ENCODE assay signal across 7 cellular contexts in genomic region chr5:6712136-6712581, GRCh38. TPM values are rescaled to one million over a fixed set of nuclear protein-coding genes. Genes with fewer than 3 reads are reported as not detected.
A peak's percentile ranks its signal among the peaks of the same experiment; 100 is the strongest.
DNase-seq lines count a peak whose midpoint lies in the region; ATAC-seq, FAIRE-seq and TF ChIP-seq lines count a peak whose summit lies in the region.

No MANE protein-coding gene starts in this region.

- no peak overlapping the region for H2AK5ac ChIP-seq in H1 (ENCODE audit: low read depth, low read length)

- CTCF ChIA-PET in activated CD8-positive, alpha-beta T cell treated with anti-CD3 and anti-CD28 coated beads, Interleukin-2, amount 10 ng/mL, durations not matched to agents 7 days and 5 days (lab: Charles Lee): interaction anchor here (1.0 to 1.7 kb wide), 2 partner anchors 10 to 33 kb away, joined by 5 read pairs; no protein-coding TSS in a partner anchor
- CTCF ChIA-PET in H1 (lab: Charles Lee; ENCODE audit: partially characterized antibody): interaction anchor here (1.2 to 1.7 kb wide), 2 partner anchors 14 to 33 kb away, joined by 5 to 6 read pairs; no protein-coding TSS in a partner anchor

- TF ChIP-seq RAD21 in H1 (IDR thresholded peaks at IDR 0.05 in 1 of 2, conservative IDR thresholded peaks at IDR 0.05 in 1 of 2; ENCODE audit: low read depth in 2 of 2, low read length in 2 of 2): no peak

- H3K4me2 ChIP-seq in H1 (ENCODE audit: insufficient read depth in 1 of 2, low read depth in 2 of 2, low read length in 2 of 2): peak overlapping the region; percentile 84 to 92

- no peak overlapping the region for H2BK20ac ChIP-seq in H1 (ENCODE audit: low read length)

- H3K27ac ChIP-seq in H1 (ENCODE audit: low read depth, low read length) (no peak overlapping the region), mesodermal cell (ENCODE audit: low read depth, low read length, severe bottlenecking) (peak overlapping the region; percentile 93), subcutaneous abdominal adipose tissue (ENCODE audit: low read depth, low read length) (peak overlapping the region; percentile 97)

- H3K9me3 Mint-ChIP-seq in activated CD8-positive, alpha-beta T cell treated with anti-CD3 and anti-CD28 coated beads, Interleukin-2, amount 10 ng/mL, durations not matched to agents 7 days and 5 days (ENCODE audit: insufficient read depth): no peaks in the 10 kb centered on the region

- H4K91ac ChIP-seq in H1 (replicated peaks; ENCODE audit: insufficient read length, low read length): peak overlapping the region; percentile 62

- H3K4me1 Mint-ChIP-seq in activated CD8-positive, alpha-beta T cell treated with anti-CD3 and anti-CD28 coated beads, Interleukin-2, amount 10 ng/mL, durations not matched to agents 7 days and 5 days (ENCODE audit: low read depth): peaks cover 36% of the 10 kb centered on the region

- H3K9ac ChIP-seq in H1 (replicated peaks in 1 of 4; ENCODE audit: extremely low read depth in 1 of 4, low read depth in 3 of 4, low read length in 3 of 4) (peak overlapping the region in 3 of 4 experiments; percentile 29 to 67 (median 56); a peak in 4 of 7 replicates), subcutaneous abdominal adipose tissue (ENCODE audit: low read length in 5 of 5) (peak overlapping the region; percentile 48 to 95 (median 85))

- H2BK15ac ChIP-seq in H1 (ENCODE audit: low read length): 0 out of 2 replicates have a peak overlapping the region, but pooled peaks have one; percentile 61

- peaks cover 0 to 12% (median 5%) of the 10 kb centered on the region in 4 experiments; a peak in 5 of 7 replicates for H3K4me1 ChIP-seq in H1 (replicated peaks in 1 of 4; ENCODE audit: control insufficient read depth in 3 of 4, insufficient read depth in 4 of 4, low read length in 3 of 4)
- H3K4me1 ChIP-seq in mesodermal cell (ENCODE audit: control insufficient read depth, insufficient read depth, low read length, poor library complexity, severe bottlenecking): peaks cover 16% of the 10 kb centered on the region
- peaks cover 18 to 38% (median 34%) of the 10 kb centered on the region in 5 donors for H3K4me1 ChIP-seq in subcutaneous abdominal adipose tissue (ENCODE audit: control insufficient read depth in 5 of 5, insufficient read depth in 5 of 5, low read length in 5 of 5)

- DNase-seq in NCI-H748 treated with DMSO at 0.1 percent for 48 hours (lab: John Stamatoyannopoulos, UW) (peak; percentile 72), H1 (ENCODE audit: low read depth in 1 of 2, low spot score in 2 of 2) (peak in 1 of 2 experiments; percentile 71)
- DNase-seq in activated CD8-positive, alpha-beta T cell treated with anti-CD3 and anti-CD28 coated beads, Interleukin-2, amount 10 ng/mL, durations not matched to agents 7 days and 5 days: peak; percentile 64

- H3K27ac Mint-ChIP-seq in activated CD8-positive, alpha-beta T cell treated with anti-CD3 and anti-CD28 coated beads, Interleukin-2, amount 10 ng/mL, durations not matched to agents 7 days and 5 days: peak overlapping the region; percentile 94

- H3K36me3 Mint-ChIP-seq in activated CD8-positive, alpha-beta T cell treated with anti-CD3 and anti-CD28 coated beads, Interleukin-2, amount 10 ng/mL, durations not matched to agents 7 days and 5 days (ENCODE audit: low read depth): peaks cover 19% of the 10 kb centered on the region

- H2BK5ac ChIP-seq in H1 (ENCODE audit: low read depth, low read length): peak overlapping the region; percentile 91; the same call in 1 of the 2 replicates

- no peak overlapping the region for H2BK120ac ChIP-seq in H1 (replicated peaks; ENCODE audit: low read depth, low read length)

- H3K23me2 ChIP-seq in H1 (ENCODE audit: low read depth, low read length): peaks cover 10% of the 10 kb centered on the region

- FAIRE-seq in H1 (lab: Jason Lieb, UNC): no peak

- peak overlapping the region; percentile 42 for H3K56ac ChIP-seq in H1 (replicated peaks; ENCODE audit: insufficient read length, low read depth, low read length)

- H3K27me3 Mint-ChIP-seq in activated CD8-positive, alpha-beta T cell treated with anti-CD3 and anti-CD28 coated beads, Interleukin-2, amount 10 ng/mL, durations not matched to agents 7 days and 5 days (ENCODE audit: low read depth): no peaks in the 10 kb centered on the region

- TF ChIP-seq EP300 in H1 (IDR thresholded peaks at IDR 0.05; ENCODE audit: borderline replicate concordance in 1 of 2, low read depth in 2 of 2, low read length in 2 of 2): no peak

- H4K5ac ChIP-seq in H1 (ENCODE audit: insufficient read length, low read depth, low read length): peak overlapping the region; percentile 25

- peaks cover 16 to 21% of the 10 kb centered on the region in 2 experiments for H4K20me1 ChIP-seq in H1 (replicated peaks in 1 of 2; ENCODE audit: control insufficient read depth in 1 of 2, insufficient read depth in 2 of 2, low read length in 2 of 2)

- ATAC-seq in HG02943 (IDR thresholded peaks at IDR 0.05; ENCODE audit: low read depth, unreplicated experiment): peak; percentile 17
- peak; percentile 32 for ATAC-seq in activated CD8-positive, alpha-beta T cell treated with anti-CD3 and anti-CD28 coated beads, Interleukin-2, amount 10 ng/mL, durations not matched to agents 7 days and 5 days

- peaks cover 0 to 3% (median 0%) of the 10 kb centered on the region in 4 experiments; a peak in 3 of 7 replicates for H3K27me3 ChIP-seq in H1 (replicated peaks in 1 of 4; ENCODE audit: control insufficient read depth in 3 of 4, extremely low read depth in 1 of 4, insufficient read depth in 3 of 4, low read length in 3 of 4)
- H3K27me3 ChIP-seq in subcutaneous abdominal adipose tissue (ENCODE audit: control insufficient read depth in 5 of 5, insufficient read depth in 4 of 5, low read length in 5 of 5): no peaks in the 10 kb centered on the region

- no peak overlapping the region for H3K4ac ChIP-seq in H1 (replicated peaks; ENCODE audit: insufficient read length, low read depth, low read length)

- peak overlapping the region; percentile 90 for H2AFZ ChIP-seq in H1 (ENCODE audit: low read length)

- peaks cover 11% of the 10 kb centered on the region for H3K79me1 ChIP-seq in H1 (ENCODE audit: low read depth, low read length)

- no peaks in the 10 kb centered on the region for H3K36me3 ChIP-seq in H1 (ENCODE audit: control insufficient read depth in 2 of 4, insufficient read depth in 4 of 4, low read length in 3 of 4)
- H3K36me3 ChIP-seq in mesodermal cell (ENCODE audit: control insufficient read depth, insufficient read depth, low read length): peaks cover 9% of the 10 kb centered on the region
- no peaks in the 10 kb centered on the region for H3K36me3 ChIP-seq in subcutaneous abdominal adipose tissue (ENCODE audit: control insufficient read depth in 5 of 5, insufficient read depth in 5 of 5, low read length in 5 of 5)

- H3K4me3 Mint-ChIP-seq in activated CD8-positive, alpha-beta T cell treated with anti-CD3 and anti-CD28 coated beads, Interleukin-2, amount 10 ng/mL, durations not matched to agents 7 days and 5 days: peak overlapping the region; percentile 86

- H3K9me3 ChIP-seq in H1 (ENCODE audit: insufficient read depth in 2 of 2, low read depth in 1 of 2, low read length in 1 of 2) (no peaks in the 10 kb centered on the region), mesodermal cell (ENCODE audit: control insufficient read depth, low read length) (no peaks in the 10 kb centered on the region), subcutaneous abdominal adipose tissue (ENCODE audit: control insufficient read depth in 5 of 5, low read length in 5 of 5) (no peaks in the 10 kb centered on the region)

- no peak; a peak in 1 of 3 replicates for TF ChIP-seq POLR2A in H1 (IDR thresholded peaks at IDR 0.05; ENCODE audit: control extremely low read depth in 1 of 2, low read depth in 2 of 2, low read length in 2 of 2)

- H3K79me2 ChIP-seq in H1 (ENCODE audit: control insufficient read depth in 1 of 2, insufficient read depth in 2 of 2, low read length in 2 of 2): peaks cover 5 to 26% of the 10 kb centered on the region in 2 experiments

- H3K23ac ChIP-seq in H1 (ENCODE audit: insufficient read length): no peak overlapping the region

- H3K4me3 ChIP-seq in GM12875 (ENCODE audit: low read depth, low read length) (peak overlapping the region; percentile 79), H1 (ENCODE audit: extremely low read depth in 1 of 4, insufficient read depth in 2 of 4, low read depth in 3 of 4, low read length in 4 of 4) (peak overlapping the region; percentile 67 to 73 (median 70)), mesodermal cell (ENCODE audit: extremely low read depth, insufficient read depth, low read length, poor library complexity, severe bottlenecking) (peak overlapping the region; percentile 64), subcutaneous abdominal adipose tissue (ENCODE audit: low read depth in 1 of 5, low read length in 5 of 5) (peak overlapping the region; percentile 44 to 85 (median 79))

- TF ChIP-seq CTCF in GM12875 (IDR thresholded peaks at IDR 0.05; ENCODE audit: borderline replicate concordance, insufficient read depth, low read depth, low read length): peak; percentile 5; the same call in 1 of the 2 replicates
- TF ChIP-seq CTCF in H1 (IDR thresholded peaks at IDR 0.05; ENCODE audit: control extremely low read depth in 1 of 3, insufficient read depth in 1 of 3, low read depth in 1 of 3, low read length in 3 of 3): no peak

- POLR2A ChIA-PET in activated CD8-positive, alpha-beta T cell treated with anti-CD3 and anti-CD28 coated beads, Interleukin-2, amount 10 ng/mL, durations not matched to agents 7 days and 5 days (lab: Charles Lee): interaction anchor here (1.2 to 2.8 kb wide), 2 partner anchors 18 to 79 kb away, joined by 3 to 24 read pairs; partner anchors contain the start of genes NSUN2 and SRD5A1
- POLR2A ChIA-PET in H1 (lab: Charles Lee; ENCODE audit: partially characterized antibody): interaction anchor here (1.4 to 3.9 kb wide), 4 partner anchors 10 to 78 kb away, joined by 5 to 29 read pairs (median 8); partner anchors contain the start of genes NSUN2 and SRD5A1

- H3K14ac ChIP-seq in H1 (ENCODE audit: insufficient read length): no peak overlapping the region

- peak overlapping the region; percentile 90 for H3K18ac ChIP-seq in H1 (ENCODE audit: extremely low read depth, low read length)

- 0 out of 2 replicates have a peak overlapping the region, but pooled peaks have one; percentile 50 for H2BK12ac ChIP-seq in H1 (ENCODE audit: low read depth, low read length)

- no peak overlapping the region; the same call in 1 of the 2 replicates for H4K8ac ChIP-seq in H1 (ENCODE audit: extremely low read depth, insufficient read depth, low read length)

- WGBS in H1 (ENCODE audit: extremely low coverage in 1 of 2, insufficient coverage in 1 of 2, insufficient read length in 1 of 2, insufficient replicate concordance in 2 of 2, low coverage in 1 of 2, low lambda C conversion rate in 2 of 2, missing lambda C conversion rate in 1 of 2), 2 experiments: 1% methylated on average over 37 of the region's 37 CpGs; no CpG with 5 or more reads in 1 of the 2 experiments
- WGBS in mesodermal cell (ENCODE audit: insufficient coverage in 2 of 2), 2 experiments: 0 to 1% methylated on average over 33 to 36 of the region's 37 CpGs

RNA-seq across cellular contexts. Expression of gene TENT4A, which starts 1.1 kb away (rescaled TPM):
- 10 to 100 TPM; 43.1 to 45.5 TPM for total RNA-seq in activated CD8-positive, alpha-beta T cell treated with anti-CD3 and anti-CD28 coated beads, Interleukin-2, amount 10 ng/mL, durations not matched to agents 7 days and 5 days
- 22.4 and 25.1 TPM in 2 replicates for total RNA-seq in H1 (2021; fragmentation: NEBNext Ultra II Directional; extraction: Animal tissue kit (Norgen Biotek cat#: 25700))
- 8.9 and 11.6 TPM in 2 replicates for polyA plus RNA-seq in H1 (2011; rRNA removed)
- polyA plus RNA-seq in H1 (2011; cell fraction: cytosol; rRNA removed): 6.3 TPM
- polyA plus RNA-seq in H1 (2011; cell fraction: nucleus; rRNA removed): 46.4 TPM
- polyA plus RNA-seq in H1 (2012, experiment 1 of 2): 17.5 to 20.5 TPM (median 19.2 TPM) in 4 replicates
- 4.8 TPM for polyA plus RNA-seq in H1 (2012, experiment 2 of 2)
- 21.0 TPM for polyA plus RNA-seq in H1 (2013, experiment 1 of 2)
- polyA plus RNA-seq in H1 (2013, experiment 2 of 2): 20.5 TPM
- 12.4 and 14.3 TPM in 2 replicates for polyA minus RNA-seq in H1 (2011; rRNA and poly(A)+ RNA removed)
- polyA minus RNA-seq in H1 (2011; cell fraction: cytosol; rRNA and poly(A)+ RNA removed): 13.4 TPM
- polyA minus RNA-seq in H1 (2011; cell fraction: nucleus; rRNA and poly(A)+ RNA removed): 30.2 TPM
- 19.0 TPM for polyA plus RNA-seq in mesodermal cell (2013, experiment 1 of 2)
- 22.3 TPM for polyA plus RNA-seq in mesodermal cell (2013, experiment 2 of 2)
